12 cellular contexts compared by ENCODE assay signal in genomic region chr10:131532745-131533341, GRCh38.
DNase-seq lines count a peak whose midpoint lies in the region; ATAC-seq and TF ChIP-seq lines count a peak whose summit lies in the region.
"Had no signal": no experiment of that assay in that cellular context is flagged by ENCODE, and none has a peak within 500 bp of the region (broad histone marks: within the 10 kb centered on the region; RNA-seq: fewer than 3 reads in every experiment).

No MANE protein-coding gene starts in this region.

- no peak overlapping the region for H2BK5ac ChIP-seq in neuronal stem cell (ENCODE audit: low read length)

- DNase-seq in NCI-H82 (lab: John Stamatoyannopoulos, UW) (peak; percentile 51), NCI-H82 treated with DMSO at 0.1 percent for 48 hours (lab: John Stamatoyannopoulos, UW; ENCODE audit: unreplicated experiment) (no peak), Panc1 (ENCODE audit: low read depth, low spot score) (no peak), neuronal stem cell (ENCODE audit: low spot score) (no peak), left colon (no peak), GF-D8 (lab: John Stamatoyannopoulos, UW) (no peak)
- DNase-seq: 8988T, DMS79 treated with DMSO at 0.1 percent for 48 hours, H9 had no signal

- no peak overlapping the region for H2BK15ac ChIP-seq in neuronal stem cell (ENCODE audit: low read length)

- H2BK120ac ChIP-seq in neuronal stem cell (ENCODE audit: low read depth, low read length), result no peak overlapping the region

- no peaks in the 10 kb centered on the region for H3K36me3 ChIP-seq in Panc1 (ENCODE audit: control insufficient read depth, insufficient read depth, low read length)
- H3K36me3 ChIP-seq in neuronal stem cell (replicated peaks in 1 of 2; ENCODE audit: control insufficient read depth in 2 of 2, insufficient read depth in 2 of 2, low read length in 2 of 2), result no peaks in the 10 kb centered on the region
- H3K36me3 ChIP-seq: BLaER1 had no signal

- H3K14ac ChIP-seq in neuronal stem cell (ENCODE audit: low read length), result no peak overlapping the region

- ATAC-seq in Panc1 (0 out of 2 replicates have a peak, but pooled peaks have one; percentile 47), left colon (no peak), GM19035 (IDR thresholded peaks at IDR 0.05; ENCODE audit: unreplicated experiment) (no peak)
- ATAC-seq: GM12878 had no signal

- CTCF ChIA-PET in Panc1 (lab: Charles Lee), result no interaction called here

- H2AFZ ChIP-seq in neuronal stem cell (ENCODE audit: low read length), result no peak overlapping the region

- H2AK5ac ChIP-seq in neuronal stem cell (ENCODE audit: low read depth, low read length), result no peak overlapping the region

- intact Hi-C loops in Panc1 (cut with micrococcal nuclease; ENCODE audit: unreplicated experiment), result no loop called here
- intact Hi-C loops in left colon (cut with DNase I, micrococcal nuclease), result no loop called here

- H3K27ac ChIP-seq in Panc1 (ENCODE audit: low read length), result no peak overlapping the region
- no peak overlapping the region for H3K27ac ChIP-seq in neuronal stem cell (replicated peaks; ENCODE audit: low read length)
- H3K27ac ChIP-seq: BLaER1 had no signal

- H3K9me3 ChIP-seq in Panc1 (ENCODE audit: control insufficient read depth, insufficient read depth, low read depth, low read length), result no peaks in the 10 kb centered on the region
- H3K9me3 ChIP-seq in neuronal stem cell (replicated peaks in 1 of 2; ENCODE audit: control insufficient read depth in 2 of 2, insufficient read depth in 1 of 2, low read depth in 1 of 2, low read length in 2 of 2), result no peaks in the 10 kb centered on the region
- H3K9me3 ChIP-seq: BLaER1 had no signal

- H3K4ac ChIP-seq in neuronal stem cell (ENCODE audit: low read length), result no peak overlapping the region

- H3K9ac ChIP-seq in neuronal stem cell (ENCODE audit: low read depth, low read length, poor library complexity), result no peak overlapping the region
- H3K9ac ChIP-seq: BLaER1 had no signal

- no peak overlapping the region for H4K91ac ChIP-seq in neuronal stem cell (ENCODE audit: low read depth, low read length, poor library complexity)

- in situ Hi-C loops in Panc1 (cut with HindIII; ENCODE audit: low pct_unique_long_range_greater_than_20kb, low sequenced_read_pairs), result no loop called here

- H3K4me1 ChIP-seq in Panc1 (ENCODE audit: control insufficient read depth, insufficient read depth, low read length) (no peaks in the 10 kb centered on the region), neuronal stem cell (ENCODE audit: control insufficient read depth in 2 of 2, insufficient read depth in 1 of 2, low read depth in 1 of 2, low read length in 2 of 2) (no peaks in the 10 kb centered on the region)

- H4K8ac ChIP-seq in neuronal stem cell (ENCODE audit: low read depth, low read length), result no peak overlapping the region

- no peak overlapping the region for H2BK12ac ChIP-seq in neuronal stem cell (ENCODE audit: low read length)

- POLR2A ChIA-PET in Panc1 (lab: Charles Lee), result no interaction called here

- no peaks in the 10 kb centered on the region for H3K79me1 ChIP-seq in neuronal stem cell (ENCODE audit: low read depth, low read length)

- H3K18ac ChIP-seq in neuronal stem cell (ENCODE audit: low read length), result peak overlapping the region; percentile 44

- BruUV-seq in Panc1 (replicated peaks; lab: Mats Ljungman, UMichigan), result no TSS peak

- WGBS in neuronal stem cell (ENCODE audit: extremely low coverage in 2 of 2, insufficient read length in 2 of 2, insufficient replicate concordance in 1 of 2), 2 donors, result no CpG with 5 or more reads among the region's 24 CpGs

- peak overlapping the region; percentile 34 for H3K23ac ChIP-seq in neuronal stem cell (ENCODE audit: low read depth, low read length, poor library complexity)

- no peak for TF ChIP-seq CTCF in Panc1 (IDR thresholded peaks at IDR 0.05)

- H3K4me2 ChIP-seq in neuronal stem cell (ENCODE audit: insufficient read depth, low read length, poor library complexity, severe bottlenecking), result no peak overlapping the region
- H3K4me2 ChIP-seq: BLaER1 had no signal

- no peaks in the 10 kb centered on the region for H3K27me3 ChIP-seq in Panc1 (ENCODE audit: control insufficient read depth, insufficient read depth, low read length)
- H3K27me3 ChIP-seq in neuronal stem cell (ENCODE audit: control insufficient read depth in 3 of 3, insufficient read depth in 3 of 3, low read depth in 1 of 3, low read length in 3 of 3), result no peaks in the 10 kb centered on the region
- H3K27me3 ChIP-seq: BLaER1 had no signal

- H3K4me3 ChIP-seq in Panc1 (ENCODE audit: low read depth in 2 of 2, low read length in 2 of 2) (no peak overlapping the region), neuronal stem cell (ENCODE audit: low read length in 2 of 2) (no peak overlapping the region)
- H3K4me3 ChIP-seq: BLaER1, GM12878 had no signal
